33 cellular contexts compared by ENCODE assay signal in genomic region chr4:163221467-163221866, GRCh38. TPM values are rescaled to one million over a fixed set of nuclear protein-coding genes. Genes with fewer than 3 reads are reported as not detected.
DNase-seq lines count a peak whose midpoint lies in the region; ATAC-seq, FAIRE-seq and TF ChIP-seq lines count a peak whose summit lies in the region.
"Had no signal": no experiment of that assay in that cellular context is flagged by ENCODE, and none has a peak within 500 bp of the region (broad histone marks: within the 10 kb centered on the region; RNA-seq: fewer than 3 reads in every experiment).

No MANE protein-coding gene starts in this region.

- H3K4me1 ChIP-seq in HCT116 (ENCODE audit: control insufficient read depth in 1 of 2, insufficient read depth in 2 of 2, low read length in 2 of 2) = 0 out of 4 replicates have a peak, but pooled peaks cover 0 to 2% of the 10 kb centered on the region in 2 experiments
- no peaks in the 10 kb centered on the region for H3K4me1 ChIP-seq in K562 (replicated peaks in 1 of 2; ENCODE audit: control insufficient read depth in 2 of 2, insufficient read depth in 2 of 2, low read length in 2 of 2)
- H3K4me1 ChIP-seq in osteoblast (ENCODE audit: insufficient read depth, low read length) = no peaks in the 10 kb centered on the region
- H3K4me1 ChIP-seq in transverse colon = no peaks in the 10 kb centered on the region
- H3K4me1 ChIP-seq: A549; BE2C; BLaER1; BLaER1 treated with 17β-estradiol and CSF1 and Interleukin-3, amounts not matched to agents 10 nM and 100 nM; Caco-2 had no signal

- H3K9me3 ChIP-seq in HCT116 (ENCODE audit: control insufficient read depth in 1 of 2, insufficient read depth in 1 of 2, low read depth in 1 of 2, low read length in 2 of 2) (no peaks in the 10 kb centered on the region), SK-N-MC (ENCODE audit: low read depth, low read length) (no peaks in the 10 kb centered on the region), K562 (replicated peaks; ENCODE audit: control insufficient read depth, insufficient read depth, low read depth, low read length) (no peaks in the 10 kb centered on the region), osteoblast (ENCODE audit: low read depth, low read length) (no peaks in the 10 kb centered on the region), transverse colon (no peaks in the 10 kb centered on the region)
- H3K9me3 ChIP-seq: A549; BE2C; BLaER1; BLaER1 treated with 17β-estradiol and CSF1 and Interleukin-3, amounts not matched to agents 10 nM and 100 nM; Caco-2 had no signal

- no peak for TF ChIP-seq CTCF in HCT116 (IDR thresholded peaks at IDR 0.05 in 2 of 3, conservative IDR thresholded peaks at IDR 0.05 in 1 of 3; ENCODE audit: borderline replicate concordance in 1 of 3, insufficient read depth in 1 of 3, low read depth in 2 of 3, low read length in 2 of 3)
- no peak for TF ChIP-seq CTCF in K562 (IDR thresholded peaks at IDR 0.05 in 2 of 3, conservative IDR thresholded peaks at IDR 0.05 in 1 of 3; ENCODE audit: insufficient read depth in 2 of 3, low read depth in 1 of 3, low read length in 3 of 3)
- no peak for TF ChIP-seq CTCF in osteoblast (IDR thresholded peaks at IDR 0.05; ENCODE audit: extremely low read depth, low read depth, low read length)
- TF ChIP-seq CTCF in transverse colon (IDR thresholded peaks at IDR 0.05) = no peak

- no peaks in the 10 kb centered on the region for H3K27me3 ChIP-seq in HCT116 (ENCODE audit: insufficient read depth, low read length)
- H3K27me3 ChIP-seq in K562 (ENCODE audit: control insufficient read depth in 2 of 2, insufficient read depth in 2 of 2, low read length in 2 of 2) = no peaks in the 10 kb centered on the region; a peak in 1 of 5 replicates
- H3K27me3 ChIP-seq in osteoblast (ENCODE audit: insufficient read depth, low read length) = no peaks in the 10 kb centered on the region
- H3K27me3 ChIP-seq in transverse colon = peaks cover 6% of the 10 kb centered on the region
- H3K27me3 ChIP-seq: BE2C; BLaER1; BLaER1 treated with 17β-estradiol and CSF1 and Interleukin-3, amounts not matched to agents 10 nM and 100 nM had no signal

- H3K4me3 ChIP-seq in HCT116 (replicated peaks in 1 of 2; ENCODE audit: low read depth in 1 of 2, low read length in 2 of 2) = no peak overlapping the region
- no peak overlapping the region for H3K4me3 ChIP-seq in SK-N-MC
- H3K4me3 ChIP-seq in K562 = no peak overlapping the region
- H3K4me3 ChIP-seq in osteoblast (ENCODE audit: insufficient read depth, low read length) = no peak overlapping the region
- no peak overlapping the region for H3K4me3 ChIP-seq in transverse colon
- H3K4me3 ChIP-seq: A549; BLaER1; BLaER1 treated with 17β-estradiol and CSF1 and Interleukin-3, amounts not matched to agents 10 nM and 100 nM had no signal

- TF ChIP-seq POLR2A in HCT116 (IDR thresholded peaks at IDR 0.05; ENCODE audit: borderline replicate concordance, extremely low read depth, insufficient read depth, insufficient read length) (no peak), K562 (conservative IDR thresholded peaks at IDR 0.05) (no peak), transverse colon (IDR thresholded peaks at IDR 0.05) (no peak)

- WGBS in K562 (ENCODE audit: insufficient coverage, low coverage, missing lambda C conversion rate) = 50% methylated on average over 1 of the region's 1 CpG
- whole genome bisulfite sequencing in transverse colon (ENCODE audit: low coverage in 1 of 2), 2 donors = 72 to 86% methylated on average over 1 of the region's 1 CpG

- TF ChIP-seq RAD21 in HCT116 (IDR thresholded peaks at IDR 0.05; ENCODE audit: low read depth) = no peak
- TF ChIP-seq RAD21 in K562 (CRISPR knock-in tag; conservative IDR thresholded peaks at IDR 0.05 in 1 of 2, IDR thresholded peaks at IDR 0.05 in 1 of 2) = no peak

- TF ChIP-seq EP300 in K562 (IDR thresholded peaks at IDR 0.05; ENCODE audit: low read length) (no peak), transverse colon (IDR thresholded peaks at IDR 0.05; ENCODE audit: low read depth) (no peak)

- no peak overlapping the region for H3K4me2 ChIP-seq in HCT116 (ENCODE audit: low read length)
- no peak overlapping the region for H3K4me2 ChIP-seq in K562 (ENCODE audit: insufficient read depth, low read length)
- H3K4me2 ChIP-seq in osteoblast (ENCODE audit: insufficient read depth, low read length) = no peak overlapping the region
- H3K4me2 ChIP-seq: A549; BLaER1; BLaER1 treated with 17β-estradiol and CSF1 and Interleukin-3, amounts not matched to agents 10 nM and 100 nM had no signal

- no peaks in the 10 kb centered on the region for H3K9me2 ChIP-seq in HCT116 (ENCODE audit: insufficient read depth)

- no peak overlapping the region for H3K27ac ChIP-seq in HCT116 (ENCODE audit: low read depth, low read length)
- peak overlapping the region; percentile 25 for H3K27ac ChIP-seq in SK-N-MC
- no peak overlapping the region for H3K27ac ChIP-seq in K562 (ENCODE audit: extremely low read depth, low read depth, low read length)
- H3K27ac ChIP-seq in osteoblast (ENCODE audit: low read depth, low read length) = no peak overlapping the region
- H3K27ac ChIP-seq in transverse colon = no peak overlapping the region
- H3K27ac ChIP-seq: 22Rv1; A549; BLaER1; BLaER1 treated with 17β-estradiol and CSF1 and Interleukin-3, amounts not matched to agents 10 nM and 100 nM; C4-2B had no signal

- no peak overlapping the region for H3K9ac ChIP-seq in HCT116 (ENCODE audit: low read length)
- H3K9ac ChIP-seq in SK-N-MC (ENCODE audit: insufficient read length) = no peak overlapping the region
- no peak overlapping the region for H3K9ac ChIP-seq in K562 (ENCODE audit: insufficient read depth in 1 of 2, low read depth in 2 of 2, low read length in 2 of 2)
- H3K9ac ChIP-seq: BLaER1; BLaER1 treated with 17β-estradiol and CSF1 and Interleukin-3, amounts not matched to agents 10 nM and 100 nM had no signal

- FAIRE-seq in K562 (lab: Jason Lieb, UNC) = no peak
- FAIRE-seq: A204.1, A549, D721Med had no signal

- no peaks in the 10 kb centered on the region for H3K79me2 ChIP-seq in HCT116 (ENCODE audit: insufficient read depth, low read length)
- H3K79me2 ChIP-seq in K562 (ENCODE audit: control insufficient read depth, insufficient read depth, low read length) = no peaks in the 10 kb centered on the region
- H3K79me2 ChIP-seq in osteoblast (ENCODE audit: insufficient read depth, low read length) = no peaks in the 10 kb centered on the region

- no peak for ATAC-seq in HCT116
- no peak for ATAC-seq in K562
- no peak for ATAC-seq in HG03139 (IDR thresholded peaks at IDR 0.05; ENCODE audit: unreplicated experiment)
- ATAC-seq: A549; CD8-positive, alpha-beta T cell had no signal

- H4K20me1 ChIP-seq in HCT116 (ENCODE audit: insufficient read depth) = no peaks in the 10 kb centered on the region
- H4K20me1 ChIP-seq in K562 (replicated peaks; ENCODE audit: control insufficient read depth, insufficient read depth, low read length) = no peaks in the 10 kb centered on the region
- no peaks in the 10 kb centered on the region for H4K20me1 ChIP-seq in osteoblast (ENCODE audit: insufficient read depth, low read length)
- H4K20me1 ChIP-seq: BLaER1; BLaER1 treated with 17β-estradiol and CSF1 and Interleukin-3, amounts not matched to agents 10 nM and 100 nM had no signal

- POLR2A ChIA-PET in HCT116 (lab: Charles Lee) (interaction anchor here (1.1 kb wide), 1 partner anchor 272 kb away, joined by 5 read pairs; no protein-coding TSS in a partner anchor), K562 (lab: Yijun Ruan, JAX) (no interaction called here)

- BruUV-seq in HCT116 (replicated peaks; lab: Mats Ljungman, UMichigan) = no TSS peak
- no TSS peak for BruUV-seq in K562 (replicated peaks; lab: Mats Ljungman, UMichigan)

- CTCF ChIA-PET in HCT116 (lab: Charles Lee) = no interaction called here
- CTCF ChIA-PET in K562 (lab: Yijun Ruan, JAX; ENCODE audit: low intra/inter-chr PET ratio) = no interaction called here

- DNase-seq in HCT116 (ENCODE audit: low read depth, low spot score) (no peak), SK-N-MC (ENCODE audit: low read depth, low spot score) (no peak), K562 (ENCODE audit: extremely low read depth in 1 of 4, low spot score in 3 of 4) (no peak), osteoblast (ENCODE audit: insufficient read length, low spot score, missing footprints) (peak; percentile 26), activated T-cell treated with anti-CD3 and anti-CD28 coated beads for 4 hours (no peak), transverse colon (no peak), C1 segment of cervical spinal cord (lab: John Stamatoyannopoulos, UW) (no peak)
- DNase-seq: 8988T; ACHN; AML-193; BE2C; Caco-2; Calu3; CD4-positive, alpha-beta memory T cell; CD4-positive, alpha-beta T cell; CD4-positive, CD25-positive, alpha-beta regulatory T cell; CD8-positive, alpha-beta memory T cell; CD8-positive, alpha-beta T cell; COR-L47; DMS 273 treated with DMSO at 0.1 percent for 48 hours; DMS153; DMS53; DMS79; DMS79 treated with DMSO at 0.1 percent for 48 hours; DND-41 had no signal

- no peaks in the 10 kb centered on the region for H3K9me1 ChIP-seq in K562 (ENCODE audit: control insufficient read depth, insufficient read depth, low read length)

- H2AFZ ChIP-seq in HCT116 (ENCODE audit: low read depth, low read length, poor library complexity, severe bottlenecking) (peak overlapping the region; percentile 28), K562 (ENCODE audit: low read depth, low read length) (no peak overlapping the region), osteoblast (ENCODE audit: low read length) (no peak overlapping the region)

- intact Hi-C loops in HCT116 (cut with micrococcal nuclease) = no loop called here
- intact Hi-C loops in K562 (cut with micrococcal nuclease) = no loop called here
- intact Hi-C loops in transverse colon (cut with DNase I; ENCODE audit: low total_unique reads) = no loop called here

- H3K36me3 ChIP-seq in HCT116 (ENCODE audit: control insufficient read depth in 1 of 2, insufficient read depth in 2 of 2, low read length in 2 of 2) = no peaks in the 10 kb centered on the region
- no peaks in the 10 kb centered on the region for H3K36me3 ChIP-seq in SK-N-MC (ENCODE audit: insufficient read depth, low read length)
- H3K36me3 ChIP-seq in K562 (ENCODE audit: control insufficient read depth, insufficient read depth, low read length) = no peaks in the 10 kb centered on the region
- H3K36me3 ChIP-seq in osteoblast (ENCODE audit: insufficient read depth, low read length) = no peaks in the 10 kb centered on the region
- no peaks in the 10 kb centered on the region for H3K36me3 ChIP-seq in transverse colon
- H3K36me3 ChIP-seq: BE2C; BLaER1; BLaER1 treated with 17β-estradiol and CSF1 and Interleukin-3, amounts not matched to agents 10 nM and 100 nM had no signal

- RAD21 ChIA-PET in HCT116 (lab: Charles Lee; ENCODE audit: low non-redundant PET in 1 of 2, low total read pairs in 2 of 2, uncharacterized antibody in 2 of 2, unreplicated experiment in 2 of 2) = no interaction called here

- in situ Hi-C loops in K562 (cut with MboI) (no loop called here), transverse colon (cut with MboI; ENCODE audit: low pct_ligation_motif_present in 1 of 4, low pct_unique_long_range_greater_than_20kb in 1 of 4, low sequenced_read_pairs in 3 of 4) (no loop called here)

RNA-seq across cellular contexts. Expression of gene NAF1, which starts 54.8 kb away (rescaled TPM):
- total RNA-seq in HCT116 (2021; ENCODE audit: unreplicated experiment) = 39.1 TPM
- polyA plus RNA-seq in HCT116 (2012) = 6.3 and 8.3 TPM in 2 replicates
- total RNA-seq in K562 (2011; cell fraction: chromatin; rRNA removed; ENCODE audit: low replicate concordance) = 32.4 and 67.7 TPM in 2 replicates
- 23.3 and 24.5 TPM in 2 replicates for total RNA-seq in K562 (2011; cell fraction: nucleolus; rRNA removed)
- 37.0 and 77.9 TPM in 2 replicates for total RNA-seq in K562 (2011; cell fraction: nucleoplasm; rRNA removed)
- total RNA-seq in K562 (2014; rRNA removed) = 25.8 and 31.6 TPM in 2 replicates
- 16.5 and 17.0 TPM in 2 replicates for total RNA-seq in K562 (2014; rRNA removed; fragmentation: Illumina TruSeq; extraction: Trizol)
- total RNA-seq in K562 (2015; rRNA removed; fragmentation: Illumina TruSeq; extraction: Trizol) = 17.0 and 19.6 TPM in 2 replicates
- total RNA-seq in K562 (2021) = 39.2 and 40.6 TPM in 2 replicates
- polyA plus RNA-seq in K562 (2011; rRNA removed) = 15.0 and 15.7 TPM in 2 replicates
- 6.1 and 8.6 TPM in 2 replicates for polyA plus RNA-seq in K562 (2011; cell fraction: cytosol; rRNA removed)
- 13.6 and 14.4 TPM in 2 replicates for polyA plus RNA-seq in K562 (2011; cell fraction: nucleus; rRNA removed)
- polyA plus RNA-seq in K562 (2012) = 13.4 and 17.8 TPM in 2 replicates
- polyA plus RNA-seq in K562 (2014; fragmentation: Illumina TruSeq; extraction: Trizol) = 20.8 and 22.0 TPM in 2 replicates
- polyA plus RNA-seq in K562 (2014; fragmentation: Nextera tagmentation; extraction: Ambion mirVana) = 1 to 10 TPM; 2.4 to 2.7 TPM
- 21.6 TPM in 2 replicates for polyA plus RNA-seq in K562 (2014; rRNA removed)
- 22.9 and 23.0 TPM in 2 replicates for polyA minus RNA-seq in K562 (2011; rRNA and poly(A)+ RNA removed)
- polyA minus RNA-seq in K562 (2011; cell fraction: cytosol; rRNA and poly(A)+ RNA removed) = 15.8 and 17.5 TPM in 2 replicates
- 51.2 and 60.5 TPM in 2 replicates for polyA minus RNA-seq in K562 (2011; cell fraction: nucleus; rRNA and poly(A)+ RNA removed)
- 9.8 and 11.2 TPM in 2 replicates for total RNA-seq in osteoblast
- total RNA-seq in transverse colon = 10 to 100 TPM; 19.1 to 25.1 (median 22.2) TPM
